Comparison of ENCODE assay signal across 1 cellular context in genomic region chr9:11915699-11916098, GRCh38.
TF ChIP-seq lines count a peak whose summit lies in the region.

No MANE protein-coding gene starts in this region.

TF ChIP-seq in GM23338, 12 proteins besides CTCF, POLR2A, EP300 and RAD21 (continued from another document):
- TF ChIP-seq REST (IDR thresholded peaks at IDR 0.05; ENCODE audit: unreplicated experiment) = no peak
